ENCODE assay signal across 1 cellular context in genomic region chr6:30766461-30767157, GRCh38.
TF ChIP-seq lines count a peak whose summit lies in the region.

No MANE protein-coding gene starts in this region.

TF ChIP-seq in HepG2, 621 proteins besides CTCF, POLR2A, EP300 and RAD21 (continued from another document):
- no peak for TF ChIP-seq ZBTB34 (CRISPR knock-in tag; IDR thresholded peaks at IDR 0.05)
- no peak for TF ChIP-seq E2F2 (CRISPR knock-in tag; IDR thresholded peaks at IDR 0.05; ENCODE audit: borderline replicate concordance)
- TF ChIP-seq ELF3 (CRISPR knock-in tag; IDR thresholded peaks at IDR 0.05), result no peak
- TF ChIP-seq LBX2 (CRISPR knock-in tag; IDR thresholded peaks at IDR 0.05; ENCODE audit: borderline replicate concordance), result 0 out of 2 replicates have a peak, but pooled peaks have one; percentile 28
TF ChIP-seq in HepG2: peak in this region for 6.
